16 cellular contexts compared by ENCODE assay signal in genomic region chr9:109801484-109801883, GRCh38. TPM values are rescaled to one million over a fixed set of nuclear protein-coding genes. Genes with fewer than 3 reads are reported as not detected.
DNase-seq lines count a peak whose midpoint lies in the region; ATAC-seq and TF ChIP-seq lines count a peak whose summit lies in the region.
"Had no signal": no experiment of that assay in that cellular context is flagged by ENCODE, and none has a peak within 500 bp of the region (broad histone marks: within the 10 kb centered on the region; RNA-seq: fewer than 3 reads in every experiment).

No MANE protein-coding gene starts in this region.

- no peaks in the 10 kb centered on the region for H3K9me3 ChIP-seq in heart right ventricle
- no peaks in the 10 kb centered on the region for H3K9me3 ChIP-seq in right lobe of liver
- H3K9me3 ChIP-seq in aorta (ENCODE audit: control insufficient read depth, low read length): no peaks in the 10 kb centered on the region
- H3K9me3 ChIP-seq: BLaER1 treated with 17β-estradiol and CSF1 and Interleukin-3, amounts not matched to agents 10 nM and 100 nM had no signal

- H3K4me1 ChIP-seq in heart right ventricle: peaks cover 11 to 84% (median 61%) of the 10 kb centered on the region in 9 donors
- H3K4me1 ChIP-seq in right lobe of liver: peaks cover 0 to 52% (median 23%) of the 10 kb centered on the region in 4 donors
- H3K4me1 ChIP-seq in aorta (ENCODE audit: control insufficient read depth in 1 of 2, insufficient read depth in 2 of 2, low read length in 2 of 2): peaks cover 5 to 19% of the 10 kb centered on the region in 2 donors

- H3K27ac ChIP-seq in heart right ventricle (peak overlapping the region in 5 of 10 donors; percentile 4 to 72 (median 64)), right lobe of liver (peak overlapping the region in 1 of 3 donors; percentile 8), aorta (ENCODE audit: low read depth in 1 of 2, low read length in 2 of 2) (peak overlapping the region; percentile 69 to 98)
- H3K27ac ChIP-seq: BLaER1 treated with 17β-estradiol and CSF1 and Interleukin-3, amounts not matched to agents 10 nM and 100 nM; HL-60 had no signal

- H3K27me3 ChIP-seq in heart right ventricle: no peaks in the 10 kb centered on the region
- no peaks in the 10 kb centered on the region for H3K27me3 ChIP-seq in right lobe of liver
- no peaks in the 10 kb centered on the region for H3K27me3 ChIP-seq in aorta (ENCODE audit: control insufficient read depth in 1 of 2, insufficient read depth in 2 of 2, low read length in 1 of 2)
- H3K27me3 ChIP-seq: BLaER1 treated with 17β-estradiol and CSF1 and Interleukin-3, amounts not matched to agents 10 nM and 100 nM had no signal

- DNase-seq in Right ventricle myocardium superior: peak; percentile 58
- no peak for DNase-seq in cardiac septum (ENCODE audit: low spot score)
- DNase-seq in heart right ventricle: peak in 1 of 2 donors; percentile 50
- peak in 2 of 3 donors; percentile 73 to 74 for DNase-seq in right lobe of liver
- no peak for DNase-seq in aorta
- no peak for DNase-seq in NCI-H82 treated with DMSO at 0.1 percent for 48 hours (lab: John Stamatoyannopoulos, UW; ENCODE audit: unreplicated experiment)
- no peak for DNase-seq in HK-2 (ENCODE audit: unreplicated experiment)
- no peak for DNase-seq in NOMO-1 (lab: John Stamatoyannopoulos, UW; ENCODE audit: unreplicated experiment in 2 of 2)
- DNase-seq: 8988T; Calu3; CD4-positive, alpha-beta T cell; DMS 273 treated with DMSO at 0.1 percent for 48 hours; HCEC 1CT; HFFc6 had no signal

- TF ChIP-seq POLR2A in right lobe of liver (IDR thresholded peaks at IDR 0.05): no peak

- H3K36me3 ChIP-seq in heart right ventricle (no peaks in the 10 kb centered on the region), right lobe of liver (no peaks in the 10 kb centered on the region), aorta (ENCODE audit: control insufficient read depth in 1 of 2, insufficient read depth in 2 of 2, low read length in 1 of 2) (no peaks in the 10 kb centered on the region)
- H3K36me3 ChIP-seq: BLaER1 treated with 17β-estradiol and CSF1 and Interleukin-3, amounts not matched to agents 10 nM and 100 nM had no signal

- no peak for TF ChIP-seq CTCF in heart right ventricle (IDR thresholded peaks at IDR 0.05)
- no peak for TF ChIP-seq CTCF in right lobe of liver (IDR thresholded peaks at IDR 0.05)

- no peak overlapping the region for H3K4me3 ChIP-seq in heart right ventricle
- no peak overlapping the region for H3K4me3 ChIP-seq in right lobe of liver
- no peak overlapping the region for H3K4me3 ChIP-seq in aorta (ENCODE audit: low read length in 2 of 2)
- H3K4me3 ChIP-seq: BLaER1 treated with 17β-estradiol and CSF1 and Interleukin-3, amounts not matched to agents 10 nM and 100 nM had no signal

- ATAC-seq in Right ventricle myocardium superior (ENCODE audit: poor library complexity) (peak; percentile 58), heart right ventricle (peak in 7 of 8 donors; percentile 18 to 82 (median 55)), right lobe of liver (peak; percentile 42 to 84 (median 61)), aorta (ENCODE audit: low FRiP score) (no peak)

- WGBS in heart right ventricle, 2 donors: 49 to 89% methylated on average over 1 of the region's 1 CpG
- WGBS in right lobe of liver (ENCODE audit: insufficient coverage, low coverage, low lambda C conversion rate, missing lambda C conversion rate): 29% methylated on average over 1 of the region's 1 CpG
- WGBS in aorta, 2 donors: 82 to 94% methylated on average over 1 of the region's 1 CpG

- intact Hi-C loops in Right ventricle myocardium superior (cut with DNase I) (no loop called here), cardiac septum (cut with DNase I) (no loop called here), heart right ventricle (cut with DNase I) (no loop called here), right lobe of liver (cut with DNase I) (no loop called here), aorta (cut with DNase I) (no loop called here)

RNA-seq across cellular contexts. Expression of gene PALM2AKAP2, which starts 21.5 kb away (rescaled TPM):
- total RNA-seq in Right ventricle myocardium superior: 87.5 TPM
- total RNA-seq in cardiac septum: 165 TPM
- total RNA-seq in heart right ventricle: 100 to 1,000 TPM in 5 of 10 donors, 10 to 100 TPM in 5; 66.3 to 111 (median 98.8) TPM
- polyA plus RNA-seq in heart right ventricle: 1 to 10 TPM; 3.1 to 3.7 TPM
- total RNA-seq in right lobe of liver: 10 to 100 TPM; 26.4 to 50.3 (median 32.2) TPM
- 100 to 1,000 TPM in 1 of 2 donors, 10 to 100 TPM in 1; 58.1 to 155 TPM for total RNA-seq in aorta
- polyA plus RNA-seq in aorta: 1 to 10 TPM; 4.5 to 5.6 TPM
- total RNA-seq: Calu3; CD4-positive, alpha-beta T cell had no signal

Comparison
In these comparisons a context has a peak if more than half of its experiments do, and no peak if none do; other contexts are left out.
1. DNase-seq: peak in Right ventricle myocardium superior (single experiment) and right lobe of liver (2 of 3); none in cardiac septum (single experiment), aorta (0 of 2), NCI-H82 treated with DMSO at 0.1 percent for 48 hours (single experiment), HK-2 (single experiment) and NOMO-1 (0 of 2).